In genomic region chr4:38179690-38180299, GRCh38 we compare ENCODE assay signal across 8 cellular contexts.
DNase-seq lines count a peak whose midpoint lies in the region; ATAC-seq and TF ChIP-seq lines count a peak whose summit lies in the region.

No MANE protein-coding gene starts in this region.

- WGBS in IMR-90 (ENCODE audit: extremely low coverage in 2 of 2, insufficient read length in 1 of 2), 2 experiments = no CpG with 5 or more reads among the region's 3 CpGs

- in situ Hi-C loops in IMR-90 (cut with MboI; ENCODE audit: low sequenced_read_pairs) (loop anchor here (5.0 kb wide), 2 partner anchors 493 to 553 kb away; no protein-coding TSS in a partner anchor), SK-MEL-5 (cut with HindIII; ENCODE audit: low pct_unique_long_range_greater_than_20kb, low sequenced_read_pairs) (no loop called here)

- CTCF ChIA-PET in IMR-90 (lab: Yijun Ruan, JAX) = interaction anchor here (0.6 to 2.1 kb wide), 19 partner anchors 9 to 605 kb away, joined by 3 to 9 read pairs (median 4); no protein-coding TSS in a partner anchor

- H3K18ac ChIP-seq in IMR-90 (ENCODE audit: low read depth, low read length) = no peak overlapping the region

- no peak overlapping the region for H3K14ac ChIP-seq in IMR-90 (replicated peaks; ENCODE audit: low read depth, low read length)

- TF ChIP-seq CTCF in GM12873 (IDR thresholded peaks at IDR 0.05; ENCODE audit: insufficient read depth, low read depth, low read length, missing control alignments) (peak; percentile 84), IMR-90 (conservative IDR thresholded peaks at IDR 0.05; ENCODE audit: low read depth, low read length) (peak; percentile 85), foreskin fibroblast (IDR thresholded peaks at IDR 0.05; ENCODE audit: low read depth, low read length) (peak; percentile 89), neutrophil (IDR thresholded peaks at IDR 0.05) (peak; percentile 94), thoracic aorta (IDR thresholded peaks at IDR 0.05) (peak; percentile 87)

- H3K9me1 ChIP-seq in IMR-90 (ENCODE audit: insufficient read depth, low read length) = no peaks in the 10 kb centered on the region

- no peak overlapping the region for H2BK15ac ChIP-seq in IMR-90 (ENCODE audit: low read depth, low read length)

- no peak for TF ChIP-seq POLR2A in IMR-90 (IDR thresholded peaks at IDR 0.05; ENCODE audit: low read depth, low read length)

- no peak overlapping the region for H3K23ac ChIP-seq in IMR-90 (ENCODE audit: low read depth, low read length)

- H2BK20ac ChIP-seq in IMR-90 (ENCODE audit: low read depth, low read length) = no peak overlapping the region; the same call in 1 of the 2 replicates

- H4K91ac ChIP-seq in IMR-90 (ENCODE audit: insufficient read depth, low read depth, low read length) = no peak overlapping the region

- no peak overlapping the region for H4K8ac ChIP-seq in IMR-90 (ENCODE audit: low read depth in 2 of 2, low read length in 2 of 2)

- H3K4me3 ChIP-seq in IMR-90 (ENCODE audit: insufficient read depth, low read depth, low read length) (no peak overlapping the region), foreskin fibroblast (ENCODE audit: low read depth in 1 of 2, low read length in 2 of 2) (no peak overlapping the region), neutrophil (ENCODE audit: low read depth in 1 of 2, low read length in 1 of 2) (no peak overlapping the region), thoracic aorta (no peak overlapping the region)

- H2AK9ac ChIP-seq in IMR-90 (replicated peaks; ENCODE audit: low read depth, low read length, poor library complexity) = no peak overlapping the region

- H2AK5ac ChIP-seq in IMR-90 (ENCODE audit: low read depth, low read length) = no peak overlapping the region

- H3K36me3 ChIP-seq in IMR-90 (ENCODE audit: control insufficient read depth, insufficient read depth, low read length) (no peaks in the 10 kb centered on the region), neutrophil (no peaks in the 10 kb centered on the region), thoracic aorta (no peaks in the 10 kb centered on the region)

- H3K56ac ChIP-seq in IMR-90 (ENCODE audit: extremely low read depth, insufficient read depth, low read length) = no peak overlapping the region

- H2BK5ac ChIP-seq in IMR-90 (ENCODE audit: low read depth, low read length, poor library complexity, severe bottlenecking) = no peak overlapping the region

- H3K27ac ChIP-seq in IMR-90 (ENCODE audit: insufficient read depth, low read length) (no peak overlapping the region), neutrophil (no peak overlapping the region), thoracic aorta (no peak overlapping the region)

- H4K20me1 ChIP-seq in IMR-90 (ENCODE audit: insufficient read depth, low read length) = no peaks in the 10 kb centered on the region

- no peak overlapping the region for H3K9ac ChIP-seq in IMR-90 (ENCODE audit: low read depth, low read length)

- no peak overlapping the region for H3K4ac ChIP-seq in IMR-90 (ENCODE audit: low read depth, low read length)

- H3K27me3 ChIP-seq in IMR-90 (ENCODE audit: control insufficient read depth, insufficient read depth, low read length) (no peaks in the 10 kb centered on the region), neutrophil (peaks cover 6% of the 10 kb centered on the region), thoracic aorta (replicated peaks; ENCODE audit: insufficient read depth) (no peaks in the 10 kb centered on the region)

- no TSS peak for BruUV-seq in IMR-90 (replicated peaks; lab: Mats Ljungman, UMichigan)

- POLR2A ChIA-PET in IMR-90 (lab: Charles Lee; ENCODE audit: unreplicated experiment) = interaction anchor here (0.6 kb wide), 1 partner anchor 484 kb away, joined by 4 read pairs; no protein-coding TSS in a partner anchor

- dilution Hi-C loops in IMR-90 (cut with HindIII; ENCODE audit: low sequenced_read_pairs, unreplicated experiment) = no loop called here

- ATAC-seq in IMR-90 (ENCODE audit: low read depth) = peak; percentile 90
- no peak for ATAC-seq in thoracic aorta (ENCODE audit: insufficient number of reproducible peaks, low FRiP score, low read depth)
- no peak for ATAC-seq in HG03196 (IDR thresholded peaks at IDR 0.05; ENCODE audit: unreplicated experiment)

- no peak overlapping the region for H4K5ac ChIP-seq in IMR-90 (ENCODE audit: low read depth, low read length)

- no peak overlapping the region for H3K4me2 ChIP-seq in IMR-90 (ENCODE audit: low read depth, low read length)

- no peaks in the 10 kb centered on the region for H3K9me3 ChIP-seq in IMR-90 (ENCODE audit: control insufficient read depth, insufficient read depth, low read length)
- H3K9me3 ChIP-seq in neutrophil = no peaks in the 10 kb centered on the region
- H3K9me3 ChIP-seq in thoracic aorta = no peaks in the 10 kb centered on the region

- DNase-seq in IMR-90 (peak; percentile 77), SK-MEL-5 (ENCODE audit: low read depth, low spot score) (peak; percentile 72), foreskin fibroblast (peak; percentile 57 to 83), thoracic aorta (ENCODE audit: low spot score) (peak; percentile 39)
- peak; percentile 90 for DNase-seq in activated effector memory CD4-positive, alpha-beta T cell treated with anti-CD3 and anti-CD28 coated beads, Interleukin-2, amount 50 U/mL, for 16 hours

- peak; percentile 92 for TF ChIP-seq RAD21 in IMR-90 (IDR thresholded peaks at IDR 0.05; ENCODE audit: low read length)

- peaks cover 12% of the 10 kb centered on the region for H3K4me1 ChIP-seq in IMR-90 (ENCODE audit: control insufficient read depth, insufficient read depth, low read length)
- peaks cover 10 to 11% of the 10 kb centered on the region in 2 experiments for H3K4me1 ChIP-seq in neutrophil (ENCODE audit: control insufficient read depth in 1 of 2, insufficient read depth in 1 of 2, low read depth in 1 of 2, low read length in 1 of 2)
- peaks cover 0 to 11% of the 10 kb centered on the region in 2 donors for H3K4me1 ChIP-seq in thoracic aorta (ENCODE audit: control insufficient read depth in 1 of 2, low read depth in 2 of 2)

- 0 out of 2 replicates have a peak overlapping the region, but pooled peaks have one; percentile 2 for H2BK120ac ChIP-seq in IMR-90 (ENCODE audit: low read depth, low read length)

- H3K79me1 ChIP-seq in IMR-90 (ENCODE audit: low read depth in 1 of 2, low read length in 2 of 2) = no peaks in the 10 kb centered on the region

- intact Hi-C loops in IMR-90 (cut with micrococcal nuclease) = loop anchor here (1.0 to 10.0 kb wide), 5 partner anchors 117 to 675 kb away; partner anchors contain the start of gene TLR6

- H2AFZ ChIP-seq in IMR-90 (replicated peaks; ENCODE audit: low read length, poor library complexity) = no peak overlapping the region

TF ChIP-seq in IMR-90, 13 proteins besides CTCF, POLR2A, EP300 and RAD21:
- TF ChIP-seq RFX5 (IDR thresholded peaks at IDR 0.05; ENCODE audit: low read depth, low read length) = no peak
- no peak for TF ChIP-seq MAFK (IDR thresholded peaks at IDR 0.05; ENCODE audit: low read depth, low read length)
- no peak for TF ChIP-seq RCOR1 (IDR thresholded peaks at IDR 0.05; ENCODE audit: insufficient replicate concordance, low read length)
- TF ChIP-seq MAZ (IDR thresholded peaks at IDR 0.05; ENCODE audit: borderline replicate concordance, low read depth, low read length) = no peak
- TF ChIP-seq MXI1 (IDR thresholded peaks at IDR 0.05; ENCODE audit: borderline replicate concordance, low read depth, low read length) = no peak
- TF ChIP-seq SMC3 (IDR thresholded peaks at IDR 0.05; ENCODE audit: low read depth, low read length) = peak; percentile 97
- no peak for TF ChIP-seq CEBPB (IDR thresholded peaks at IDR 0.05; ENCODE audit: low read depth, low read length)
- no peak for TF ChIP-seq ELK1 (IDR thresholded peaks at IDR 0.05; ENCODE audit: borderline replicate concordance, low read depth, low read length)
TF ChIP-seq in IMR-90: peak in this region for 1.

Comparison
In these comparisons a context has a peak if more than half of its experiments do, and no peak if none do; other contexts are left out.
1. DNase-seq: peak in every context shown above with its lines; median percentile 90 in activated effector memory CD4-positive, alpha-beta T cell treated with anti-CD3 and anti-CD28 coated beads, Interleukin-2, amount 50 U/mL, for 16 hours; 77 in IMR-90; 72 in SK-MEL-5; 70 in foreskin fibroblast; 39 in thoracic aorta.